1 cellular context compared by ENCODE assay signal in the genomic region with DNA sequence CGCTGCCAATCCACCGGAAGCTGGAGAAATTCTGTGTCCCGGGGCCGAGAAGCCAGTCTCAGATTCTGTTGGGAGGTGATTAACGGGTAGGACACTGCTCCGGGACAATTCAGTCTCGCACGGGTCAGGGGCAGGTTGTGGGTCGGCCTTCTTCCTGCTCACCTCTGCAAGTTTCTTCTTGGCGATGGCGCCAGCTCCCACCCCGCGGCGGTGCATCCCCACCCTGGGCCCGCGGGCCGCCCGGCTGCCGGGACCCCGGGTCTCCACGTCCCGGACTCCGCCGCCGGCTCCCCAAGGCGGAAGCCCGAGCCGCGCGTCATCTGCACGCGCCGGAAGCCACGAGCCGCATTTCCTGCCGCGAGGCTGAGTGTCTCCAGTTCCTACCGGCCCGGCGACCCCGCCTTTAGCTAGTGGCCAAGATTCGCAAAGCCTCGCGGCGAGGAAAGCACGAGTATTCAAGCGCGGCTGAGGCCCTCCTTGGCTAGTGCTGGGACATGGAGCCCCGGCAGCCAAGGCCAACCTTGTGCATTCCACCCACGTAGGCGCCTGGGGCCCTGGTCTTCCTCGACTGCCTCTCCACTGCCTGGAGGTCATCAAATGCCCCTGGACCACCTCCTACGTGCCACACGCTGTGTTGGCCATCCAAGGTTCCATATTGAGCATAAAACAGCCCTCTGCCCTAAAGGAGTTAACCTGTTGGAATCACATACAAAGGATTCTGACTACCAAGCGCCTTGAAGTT.
TF ChIP-seq lines count a peak whose summit lies in the region.

A gene with protein sequence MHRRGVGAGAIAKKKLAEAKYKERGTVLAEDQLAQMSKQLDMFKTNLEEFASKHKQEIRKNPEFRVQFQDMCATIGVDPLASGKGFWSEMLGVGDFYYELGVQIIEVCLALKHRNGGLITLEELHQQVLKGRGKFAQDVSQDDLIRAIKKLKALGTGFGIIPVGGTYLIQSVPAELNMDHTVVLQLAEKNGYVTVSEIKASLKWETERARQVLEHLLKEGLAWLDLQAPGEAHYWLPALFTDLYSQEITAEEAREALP (minus strand): TSS at position 324 of the 742 bp plus-strand sequence. CDS start 108 bp downstream, at position 216.

TF ChIP-seq in HepG2, 621 proteins besides CTCF, POLR2A, EP300 and RAD21 (continued from another document and continues in another):
- TF ChIP-seq MIXL1 (CRISPR knock-in tag; IDR thresholded peaks at IDR 0.05) (peak; percentile 73), ZNF468 (CRISPR knock-in tag; IDR thresholded peaks at IDR 0.05) (no peak), KLF15 (CRISPR knock-in tag; IDR thresholded peaks at IDR 0.05; ENCODE audit: borderline replicate concordance) (peak; percentile 85), ZSCAN21 (CRISPR knock-in tag; IDR thresholded peaks at IDR 0.05; ENCODE audit: borderline replicate concordance) (peak; percentile 80; the same call in 1 of the 2 replicates), ZNF788 (CRISPR knock-in tag; IDR thresholded peaks at IDR 0.05; ENCODE audit: borderline replicate concordance) (peak; percentile 97), SAP130 (CRISPR knock-in tag; IDR thresholded peaks at IDR 0.05; ENCODE audit: low read depth) (peak; percentile 99), ZNF589 (CRISPR knock-in tag; conservative IDR thresholded peaks at IDR 0.05) (peak; percentile 91), ZNF484 (CRISPR knock-in tag; IDR thresholded peaks at IDR 0.05; ENCODE audit: borderline replicate concordance, low read depth) (no peak), ZSCAN25 (CRISPR knock-in tag; IDR thresholded peaks at IDR 0.05) (peak; percentile 58; the same call in 1 of the 2 replicates), NKX3-1 (CRISPR knock-in tag; IDR thresholded peaks at IDR 0.05) (peak; percentile 96), ZNF382 (CRISPR knock-in tag; IDR thresholded peaks at IDR 0.05; ENCODE audit: borderline replicate concordance) (no peak), CHD2 (IDR thresholded peaks at IDR 0.05; ENCODE audit: low read depth, low read length) (peak; percentile 59), ZNF432 (CRISPR knock-in tag; IDR thresholded peaks at IDR 0.05; ENCODE audit: borderline replicate concordance) (no peak), ZNF543 (CRISPR knock-in tag; IDR thresholded peaks at IDR 0.05) (peak; percentile 86; the same call in 1 of the 2 replicates), ZNF121 (CRISPR knock-in tag; IDR thresholded peaks at IDR 0.05) (no peak), RFX5 (IDR thresholded peaks at IDR 0.05; ENCODE audit: low read depth, low read length) (peak; percentile 53; the same call in 1 of the 2 replicates), BRCA1 (CRISPR knock-in tag; IDR thresholded peaks at IDR 0.05) (peak; percentile 87), ZNF441 (CRISPR knock-in tag; IDR thresholded peaks at IDR 0.05; ENCODE audit: borderline replicate concordance) (peak; percentile 76), TCF12 (IDR thresholded peaks at IDR 0.05) (no peak), TCF12 (CRISPR knock-in tag; IDR thresholded peaks at IDR 0.05) (peak; percentile 82; the same call in 1 of the 2 replicates), ZBTB21 (CRISPR knock-in tag; IDR thresholded peaks at IDR 0.05) (peak; percentile 37; the same call in 1 of the 2 replicates), ZNF44 (CRISPR knock-in tag; IDR thresholded peaks at IDR 0.05) (peak; percentile 84; the same call in 1 of the 2 replicates), MED13 (CRISPR knock-in tag; IDR thresholded peaks at IDR 0.05) (peak; percentile 76), HMG20B (CRISPR knock-in tag; conservative IDR thresholded peaks at IDR 0.05) (no peak), JDP2 (CRISPR knock-in tag; IDR thresholded peaks at IDR 0.05; ENCODE audit: borderline replicate concordance) (no peak)
- TF ChIP-seq, protein P1, sequence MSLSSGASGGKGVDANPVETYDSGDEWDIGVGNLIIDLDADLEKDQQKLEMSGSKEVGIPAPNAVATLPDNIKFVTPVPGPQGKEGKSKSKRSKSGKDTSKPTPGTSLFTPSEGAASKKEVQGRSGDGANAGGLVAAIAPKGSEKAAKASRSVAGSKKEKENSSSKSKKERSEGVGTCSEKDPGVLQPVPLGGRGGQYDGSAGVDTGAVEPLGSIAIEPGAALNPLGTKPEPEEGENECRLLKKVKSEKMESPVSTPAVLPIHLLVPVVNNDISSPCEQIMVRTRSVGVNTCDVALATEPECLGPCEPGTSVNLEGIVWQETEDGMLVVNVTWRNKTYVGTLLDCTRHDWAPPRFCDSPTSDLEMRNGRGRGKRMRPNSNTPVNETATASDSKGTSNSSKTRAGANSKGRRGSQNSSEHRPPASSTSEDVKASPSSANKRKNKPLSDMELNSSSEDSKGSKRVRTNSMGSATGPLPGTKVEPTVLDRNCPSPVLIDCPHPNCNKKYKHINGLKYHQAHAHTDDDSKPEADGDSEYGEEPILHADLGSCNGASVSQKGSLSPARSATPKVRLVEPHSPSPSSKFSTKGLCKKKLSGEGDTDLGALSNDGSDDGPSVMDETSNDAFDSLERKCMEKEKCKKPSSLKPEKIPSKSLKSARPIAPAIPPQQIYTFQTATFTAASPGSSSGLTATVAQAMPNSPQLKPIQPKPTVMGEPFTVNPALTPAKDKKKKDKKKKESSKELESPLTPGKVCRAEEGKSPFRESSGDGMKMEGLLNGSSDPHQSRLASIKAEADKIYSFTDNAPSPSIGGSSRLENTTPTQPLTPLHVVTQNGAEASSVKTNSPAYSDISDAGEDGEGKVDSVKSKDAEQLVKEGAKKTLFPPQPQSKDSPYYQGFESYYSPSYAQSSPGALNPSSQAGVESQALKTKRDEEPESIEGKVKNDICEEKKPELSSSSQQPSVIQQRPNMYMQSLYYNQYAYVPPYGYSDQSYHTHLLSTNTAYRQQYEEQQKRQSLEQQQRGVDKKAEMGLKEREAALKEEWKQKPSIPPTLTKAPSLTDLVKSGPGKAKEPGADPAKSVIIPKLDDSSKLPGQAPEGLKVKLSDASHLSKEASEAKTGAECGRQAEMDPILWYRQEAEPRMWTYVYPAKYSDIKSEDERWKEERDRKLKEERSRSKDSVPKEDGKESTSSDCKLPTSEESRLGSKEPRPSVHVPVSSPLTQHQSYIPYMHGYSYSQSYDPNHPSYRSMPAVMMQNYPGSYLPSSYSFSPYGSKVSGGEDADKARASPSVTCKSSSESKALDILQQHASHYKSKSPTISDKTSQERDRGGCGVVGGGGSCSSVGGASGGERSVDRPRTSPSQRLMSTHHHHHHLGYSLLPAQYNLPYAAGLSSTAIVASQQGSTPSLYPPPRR (CRISPR knock-in tag; IDR thresholded peaks at IDR 0.05; ENCODE audit: borderline replicate concordance) = peak; percentile 19; the same call in 1 of the 2 replicates
- TF ChIP-seq, protein P2, sequence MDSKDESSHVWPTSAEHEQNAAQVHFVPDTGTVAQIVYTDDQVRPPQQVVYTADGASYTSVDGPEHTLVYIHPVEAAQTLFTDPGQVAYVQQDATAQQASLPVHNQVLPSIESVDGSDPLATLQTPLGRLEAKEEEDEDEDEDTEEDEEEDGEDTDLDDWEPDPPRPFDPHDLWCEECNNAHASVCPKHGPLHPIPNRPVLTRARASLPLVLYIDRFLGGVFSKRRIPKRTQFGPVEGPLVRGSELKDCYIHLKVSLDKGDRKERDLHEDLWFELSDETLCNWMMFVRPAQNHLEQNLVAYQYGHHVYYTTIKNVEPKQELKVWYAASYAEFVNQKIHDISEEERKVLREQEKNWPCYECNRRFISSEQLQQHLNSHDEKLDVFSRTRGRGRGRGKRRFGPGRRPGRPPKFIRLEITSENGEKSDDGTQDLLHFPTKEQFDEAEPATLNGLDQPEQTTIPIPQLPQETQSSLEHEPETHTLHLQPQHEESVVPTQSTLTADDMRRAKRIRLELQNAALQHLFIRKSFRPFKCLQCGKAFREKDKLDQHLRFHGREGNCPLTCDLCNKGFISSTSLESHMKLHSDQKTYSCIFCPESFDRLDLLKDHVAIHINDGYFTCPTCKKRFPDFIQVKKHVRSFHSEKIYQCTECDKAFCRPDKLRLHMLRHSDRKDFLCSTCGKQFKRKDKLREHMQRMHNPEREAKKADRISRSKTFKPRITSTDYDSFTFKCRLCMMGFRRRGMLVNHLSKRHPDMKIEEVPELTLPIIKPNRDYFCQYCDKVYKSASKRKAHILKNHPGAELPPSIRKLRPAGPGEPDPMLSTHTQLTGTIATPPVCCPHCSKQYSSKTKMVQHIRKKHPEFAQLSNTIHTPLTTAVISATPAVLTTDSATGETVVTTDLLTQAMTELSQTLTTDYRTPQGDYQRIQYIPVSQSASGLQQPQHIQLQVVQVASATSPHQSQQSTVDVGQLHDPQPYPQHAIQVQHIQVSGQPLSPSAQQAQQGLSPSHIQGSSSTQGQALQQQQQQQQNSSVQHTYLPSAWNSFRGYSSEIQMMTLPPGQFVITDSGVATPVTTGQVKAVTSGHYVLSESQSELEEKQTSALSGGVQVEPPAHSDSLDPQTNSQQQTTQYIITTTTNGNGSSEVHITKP (CRISPR knock-in tag; IDR thresholded peaks at IDR 0.05; ENCODE audit: low read depth) = peak; percentile 75; the same call in 1 of the 2 replicates
- TF ChIP-seq, protein P3, sequence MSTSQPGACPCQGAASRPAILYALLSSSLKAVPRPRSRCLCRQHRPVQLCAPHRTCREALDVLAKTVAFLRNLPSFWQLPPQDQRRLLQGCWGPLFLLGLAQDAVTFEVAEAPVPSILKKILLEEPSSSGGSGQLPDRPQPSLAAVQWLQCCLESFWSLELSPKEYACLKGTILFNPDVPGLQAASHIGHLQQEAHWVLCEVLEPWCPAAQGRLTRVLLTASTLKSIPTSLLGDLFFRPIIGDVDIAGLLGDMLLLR (CRISPR knock-in tag; IDR thresholded peaks at IDR 0.05) = peak; percentile 89
- TF ChIP-seq, protein P4, sequence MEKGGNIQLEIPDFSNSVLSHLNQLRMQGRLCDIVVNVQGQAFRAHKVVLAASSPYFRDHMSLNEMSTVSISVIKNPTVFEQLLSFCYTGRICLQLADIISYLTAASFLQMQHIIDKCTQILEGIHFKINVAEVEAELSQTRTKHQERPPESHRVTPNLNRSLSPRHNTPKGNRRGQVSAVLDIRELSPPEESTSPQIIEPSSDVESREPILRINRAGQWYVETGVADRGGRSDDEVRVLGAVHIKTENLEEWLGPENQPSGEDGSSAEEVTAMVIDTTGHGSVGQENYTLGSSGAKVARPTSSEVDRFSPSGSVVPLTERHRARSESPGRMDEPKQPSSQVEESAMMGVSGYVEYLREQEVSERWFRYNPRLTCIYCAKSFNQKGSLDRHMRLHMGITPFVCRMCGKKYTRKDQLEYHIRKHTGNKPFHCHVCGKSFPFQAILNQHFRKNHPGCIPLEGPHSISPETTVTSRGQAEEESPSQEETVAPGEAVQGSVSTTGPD (CRISPR knock-in tag; IDR thresholded peaks at IDR 0.05) = peak; percentile 82; the same call in 1 of the 2 replicates
- TF ChIP-seq, protein P5, sequence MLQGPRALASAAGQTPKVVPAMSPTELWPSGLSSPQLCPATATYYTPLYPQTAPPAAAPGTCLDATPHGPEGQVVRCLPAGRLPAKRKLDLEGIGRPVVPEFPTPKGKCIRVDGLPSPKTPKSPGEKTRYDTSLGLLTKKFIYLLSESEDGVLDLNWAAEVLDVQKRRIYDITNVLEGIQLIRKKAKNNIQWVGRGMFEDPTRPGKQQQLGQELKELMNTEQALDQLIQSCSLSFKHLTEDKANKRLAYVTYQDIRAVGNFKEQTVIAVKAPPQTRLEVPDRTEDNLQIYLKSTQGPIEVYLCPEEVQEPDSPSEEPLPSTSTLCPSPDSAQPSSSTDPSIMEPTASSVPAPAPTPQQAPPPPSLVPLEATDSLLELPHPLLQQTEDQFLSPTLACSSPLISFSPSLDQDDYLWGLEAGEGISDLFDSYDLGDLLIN (CRISPR knock-in tag; IDR thresholded peaks at IDR 0.05; ENCODE audit: borderline replicate concordance) = peak; percentile 79; the same call in 1 of the 2 replicates
- TF ChIP-seq, protein P6, sequence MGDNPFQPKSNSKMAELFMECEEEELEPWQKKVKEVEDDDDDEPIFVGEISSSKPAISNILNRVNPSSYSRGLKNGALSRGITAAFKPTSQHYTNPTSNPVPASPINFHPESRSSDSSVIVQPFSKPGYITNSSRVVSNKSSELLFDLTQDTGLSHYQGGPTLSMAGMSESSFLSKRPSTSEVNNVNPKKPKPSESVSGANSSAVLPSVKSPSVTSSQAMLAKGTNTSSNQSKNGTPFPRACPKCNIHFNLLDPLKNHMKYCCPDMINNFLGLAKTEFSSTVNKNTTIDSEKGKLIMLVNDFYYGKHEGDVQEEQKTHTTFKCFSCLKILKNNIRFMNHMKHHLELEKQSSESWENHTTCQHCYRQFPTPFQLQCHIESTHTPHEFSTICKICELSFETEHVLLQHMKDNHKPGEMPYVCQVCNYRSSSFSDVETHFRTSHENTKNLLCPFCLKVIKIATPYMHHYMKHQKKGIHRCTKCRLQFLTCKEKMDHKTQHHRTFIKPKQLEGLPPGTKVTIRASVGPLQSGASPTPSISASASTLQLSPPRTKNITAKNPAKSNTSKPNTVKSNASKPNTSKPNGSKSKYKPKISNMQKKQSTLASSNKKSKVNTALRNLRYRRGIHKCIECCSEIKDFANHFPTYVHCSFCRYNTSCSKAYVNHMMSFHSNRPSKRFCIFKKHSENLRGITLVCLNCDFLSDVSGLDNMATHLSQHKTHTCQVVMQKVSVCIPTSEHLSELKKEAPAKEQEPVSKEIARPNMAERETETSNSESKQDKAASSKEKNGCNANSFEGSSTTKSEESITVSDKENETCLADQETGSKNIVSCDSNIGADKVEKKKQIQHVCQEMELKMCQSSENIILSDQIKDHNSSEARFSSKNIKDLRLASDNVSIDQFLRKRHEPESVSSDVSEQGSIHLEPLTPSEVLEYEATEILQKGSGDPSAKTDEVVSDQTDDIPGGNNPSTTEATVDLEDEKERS (CRISPR knock-in tag; IDR thresholded peaks at IDR 0.05) = peak; percentile 95
